Comparison of ENCODE assay signal across 23 cellular contexts in genomic region chr16:29687755-29688154, GRCh38. TPM values are rescaled to one million over a fixed set of nuclear protein-coding genes. Genes with fewer than 3 reads are reported as not detected.
DNase-seq lines count a peak whose midpoint lies in the region; FAIRE-seq and TF ChIP-seq lines count a peak whose summit lies in the region.
"Had no signal": no experiment of that assay in that cellular context is flagged by ENCODE, and none has a peak within 500 bp of the region (broad histone marks: within the 10 kb centered on the region; RNA-seq: fewer than 3 reads in every experiment).

No MANE protein-coding gene starts in this region.

- no peak overlapping the region for H3K14ac ChIP-seq in trophoblast cell (ENCODE audit: low read length)

- peak overlapping the region; percentile 72 for H4K91ac ChIP-seq in trophoblast cell (ENCODE audit: low read depth, low read length)

- TF ChIP-seq CTCF in Loucy (conservative IDR thresholded peaks at IDR 0.05; ENCODE audit: low read length) (no peak), choroid plexus epithelial cell (conservative IDR thresholded peaks at IDR 0.05; ENCODE audit: low read depth, low read length) (no peak), smooth muscle cell (IDR thresholded peaks at IDR 0.05; ENCODE audit: borderline replicate concordance, insufficient read depth, poor library complexity, severe bottlenecking) (no peak)

- H2AFZ ChIP-seq in Loucy (ENCODE audit: low read length), result no peak overlapping the region
- H2AFZ ChIP-seq in trophoblast cell (ENCODE audit: insufficient read depth, low read length, poor library complexity), result no peak overlapping the region
- no peak overlapping the region for H2AFZ ChIP-seq in smooth muscle cell (ENCODE audit: low read depth)
- H2AFZ ChIP-seq: GM23248, hepatocyte had no signal

- H3K4me1 ChIP-seq in Loucy (ENCODE audit: insufficient read depth, low read length, poor library complexity, severe bottlenecking) (peaks cover 36% of the 10 kb centered on the region), trophoblast cell (ENCODE audit: control insufficient read depth in 1 of 2, insufficient read depth in 2 of 2, low read length in 2 of 2) (peaks cover 28 to 32% of the 10 kb centered on the region in 2 experiments), smooth muscle cell (ENCODE audit: low read depth) (no peaks in the 10 kb centered on the region)
- H3K4me1 ChIP-seq: body of pancreas, colonic mucosa had no signal

- H3K4ac ChIP-seq in trophoblast cell (ENCODE audit: low read depth, low read length), result peak overlapping the region; percentile 68

- H3K27ac ChIP-seq in trophoblast cell (ENCODE audit: low read depth, low read length) (peak overlapping the region; percentile 76), smooth muscle cell (ENCODE audit: low read depth) (no peak overlapping the region)
- H3K27ac ChIP-seq: body of pancreas, colonic mucosa, GM23248, hepatocyte, spleen had no signal

- WGBS in trophoblast cell (ENCODE audit: extremely low coverage, insufficient coverage, insufficient read length), result no CpG with 5 or more reads among the region's 2 CpGs
- 76% methylated on average over 2 of the region's 2 CpGs for WGBS in smooth muscle cell (ENCODE audit: low lambda C conversion rate)

- H3K9me2 ChIP-seq in Loucy (replicated peaks; ENCODE audit: low read depth, low read length), result no peaks in the 10 kb centered on the region

- H3F3A ChIP-seq in Loucy (ENCODE audit: low read depth) (no peaks in the 10 kb centered on the region; the same call in 1 of the 2 replicates), smooth muscle cell (ENCODE audit: low read depth) (no peaks in the 10 kb centered on the region)

- H3K9me3 ChIP-seq in Loucy (ENCODE audit: insufficient read depth, low read depth, low read length), result no peaks in the 10 kb centered on the region
- H3K9me3 ChIP-seq in trophoblast cell (ENCODE audit: insufficient read depth, low read depth, low read length), result peaks cover 1% of the 10 kb centered on the region
- H3K9me3 ChIP-seq in smooth muscle cell (replicated peaks; ENCODE audit: low read depth), result no peaks in the 10 kb centered on the region
- H3K9me3 ChIP-seq: body of pancreas, colonic mucosa, spleen had no signal

- peak overlapping the region; percentile 62 for H3K4me2 ChIP-seq in Loucy (ENCODE audit: low read depth, low read length, poor library complexity, severe bottlenecking)
- H3K4me2 ChIP-seq in trophoblast cell (ENCODE audit: low read length), result peak overlapping the region; percentile 17
- H3K4me2 ChIP-seq in smooth muscle cell, result no peak overlapping the region
- H3K4me2 ChIP-seq: hepatocyte had no signal

- no peak overlapping the region for H4K8ac ChIP-seq in trophoblast cell (ENCODE audit: low read depth, low read length)

- H4K20me1 ChIP-seq in Loucy (ENCODE audit: insufficient read depth, low read length, poor library complexity, severe bottlenecking) (peaks cover 28% of the 10 kb centered on the region), smooth muscle cell (ENCODE audit: low read depth) (peaks cover 100% of the 10 kb centered on the region)

- DNase-seq in choroid plexus epithelial cell (ENCODE audit: low read depth) (peak; percentile 53), trophoblast cell (peak in 1 of 2 donors; percentile 50), NCI-H2081 treated with DMSO at 0.1 percent for 48 hours (lab: John Stamatoyannopoulos, UW) (no peak), HTR-8/SVneo (ENCODE audit: insufficient read length, low spot score) (no peak), smooth muscle cell (lab: John Stamatoyannopoulos, UW; ENCODE audit: unreplicated experiment) (no peak)
- DNase-seq: activated CD4-positive, alpha-beta T cell treated with anti-CD3 and anti-CD28 coated beads for 4 hours; activated CD8-positive, alpha-beta memory T cell treated with anti-CD3 and anti-CD28 coated beads, Interleukin-2, amount 10 ng/mL, durations not matched to agents 7 days and 5 days; activated naive CD8-positive, alpha-beta T cell treated with anti-CD3 and anti-CD28 coated beads, Interleukin-2, amount 10 ng/mL, durations not matched to agents 7 days and 5 days; body of pancreas; colonic mucosa; DMS79 treated with DMSO at 0.1 percent for 48 hours; foreskin fibroblast; GM23248; NCI-H1436 treated with DMSO at 0.1 percent for 48 hours; NCI-H2171; NCI-H69; spleen; stimulated activated CD4-positive, alpha-beta T cell treated with anti-CD3 and anti-CD28 coated beads, Interleukin-4, amount 100 ng/mL, for 4 hours; SW 1271 had no signal

- H3K23ac ChIP-seq in trophoblast cell (ENCODE audit: low read length), result no peak overlapping the region

- H3K79me1 ChIP-seq in trophoblast cell (ENCODE audit: low read length), result peaks cover 16% of the 10 kb centered on the region

- H3K36me3 ChIP-seq in Loucy (ENCODE audit: insufficient read depth, low read length), result 0 out of 2 replicates have a peak, but pooled peaks cover 4% of the 10 kb centered on the region
- H3K36me3 ChIP-seq in trophoblast cell (ENCODE audit: control insufficient read depth in 1 of 2, insufficient read depth in 2 of 2, low read length in 2 of 2), result peaks cover 43 to 48% of the 10 kb centered on the region in 2 experiments
- H3K36me3 ChIP-seq in smooth muscle cell (ENCODE audit: low read depth), result no peaks in the 10 kb centered on the region
- H3K36me3 ChIP-seq: colonic mucosa, spleen had no signal

- no peak overlapping the region for H2BK12ac ChIP-seq in trophoblast cell (ENCODE audit: low read length)

- H3K9ac ChIP-seq in Loucy (ENCODE audit: low read depth, low read length, poor library complexity, severe bottlenecking) (peak overlapping the region; percentile 22), trophoblast cell (ENCODE audit: low read length) (no peak overlapping the region), smooth muscle cell (ENCODE audit: low read depth) (no peak overlapping the region)
- H3K9ac ChIP-seq: GM23248 had no signal

- H2AK5ac ChIP-seq in trophoblast cell (ENCODE audit: low read length), result no peak overlapping the region

- peaks cover 94% of the 10 kb centered on the region for H3K79me2 ChIP-seq in Loucy (ENCODE audit: insufficient read depth, low read length)
- H3K79me2 ChIP-seq in trophoblast cell (ENCODE audit: control insufficient read depth, insufficient read depth, low read length, poor library complexity), result peaks cover 30% of the 10 kb centered on the region
- peaks cover 95% of the 10 kb centered on the region for H3K79me2 ChIP-seq in smooth muscle cell (ENCODE audit: low read depth)

- H3K4me3 ChIP-seq in Loucy (ENCODE audit: low read length, poor library complexity, severe bottlenecking) (no peak overlapping the region), choroid plexus epithelial cell (ENCODE audit: low read depth, low read length) (no peak overlapping the region), trophoblast cell (ENCODE audit: low read depth, low read length) (no peak overlapping the region), smooth muscle cell (no peak overlapping the region)
- H3K4me3 ChIP-seq: body of pancreas, colonic mucosa, GM23248, hepatocyte, spleen had no signal

- no peak for FAIRE-seq in HTR-8/SVneo (lab: Jason Lieb, UNC)
- FAIRE-seq: islet of Langerhans had no signal

- no peaks in the 10 kb centered on the region for H3K27me3 ChIP-seq in Loucy (ENCODE audit: insufficient read depth, low read length, poor library complexity, severe bottlenecking)
- H3K27me3 ChIP-seq in trophoblast cell (ENCODE audit: insufficient read depth, low read length), result no peaks in the 10 kb centered on the region
- H3K27me3 ChIP-seq in smooth muscle cell (ENCODE audit: low read depth), result no peaks in the 10 kb centered on the region
- H3K27me3 ChIP-seq: body of pancreas, colonic mucosa, hepatocyte, spleen had no signal

- peak overlapping the region; percentile 73 for H2BK5ac ChIP-seq in trophoblast cell (ENCODE audit: low read depth, low read length, poor library complexity)

- H3K18ac ChIP-seq in trophoblast cell (ENCODE audit: low read length), result peak overlapping the region; percentile 41

- no peak overlapping the region for H4K12ac ChIP-seq in trophoblast cell (ENCODE audit: low read depth, low read length)

- H2BK120ac ChIP-seq in trophoblast cell (ENCODE audit: insufficient read depth, low read length, poor library complexity), result peak overlapping the region; percentile 55

RNA-seq across cellular contexts. Expression of gene QPRT, which starts 8.8 kb away (rescaled TPM):
- 258 and 266 TPM in 2 replicates for polyA plus RNA-seq in trophoblast cell (2013)
- total RNA-seq in smooth muscle cell, result 67.4 and 69.6 TPM in 2 replicates
- 152 and 196 TPM in 2 replicates for polyA plus RNA-seq in smooth muscle cell

RNA-seq across cellular contexts. Expression of gene SPN, which starts 24.7 kb away (rescaled TPM):
- 0.10 and 0.15 TPM in 2 replicates for polyA plus RNA-seq in trophoblast cell (2013)
- not detected in 2 replicates for total RNA-seq in smooth muscle cell
- polyA plus RNA-seq in smooth muscle cell, result not detected in 2 replicates
- total RNA-seq: GM23248 had no signal
- polyA plus RNA-seq: GM23248 had no signal

RNA-seq across cellular contexts. Expression of gene C16orf54, which starts 58.0 kb away (rescaled TPM):
- polyA plus RNA-seq in trophoblast cell (2013), result 0.05 and 0.06 TPM in 2 replicates
- not detected in 2 replicates for total RNA-seq in smooth muscle cell
- not detected in 2 replicates for polyA plus RNA-seq in smooth muscle cell
- total RNA-seq: GM23248, renal cortical epithelial cell had no signal
- polyA plus RNA-seq: GM23248 had no signal
